8 cellular contexts compared by ENCODE assay signal in the genomic region with DNA sequence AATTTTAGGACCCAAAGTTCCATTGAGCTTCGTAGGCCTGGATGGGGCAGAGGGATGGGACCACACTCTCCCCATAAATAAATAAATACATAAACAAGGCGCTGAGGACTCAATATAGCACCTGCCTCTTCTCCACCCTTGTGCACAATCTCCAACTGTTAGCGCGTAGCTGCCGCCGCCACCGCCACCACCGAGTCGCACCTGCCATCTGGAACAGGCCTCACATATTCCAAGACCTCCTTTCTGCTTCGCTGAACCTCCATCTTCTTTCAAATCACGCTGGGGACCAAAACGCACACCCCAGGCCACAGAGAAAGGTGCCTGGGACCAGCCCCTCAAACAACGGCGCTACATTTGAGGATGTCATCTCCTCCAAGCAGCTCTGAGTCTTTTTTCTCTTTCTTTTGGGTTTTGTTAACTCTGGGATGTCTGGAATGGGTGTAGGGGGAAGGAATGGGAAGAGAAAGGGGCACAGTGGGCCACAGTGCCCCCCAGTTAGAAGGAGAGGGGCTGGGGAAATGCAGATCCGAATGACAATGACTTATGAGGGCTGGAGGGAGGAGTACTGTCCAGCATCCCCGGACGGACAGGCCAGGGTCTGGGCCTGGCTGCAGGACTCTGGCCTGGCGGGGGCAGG. TPM values are rescaled to one million over a fixed set of nuclear protein-coding genes. Genes with fewer than 3 reads are reported as not detected.
DNase-seq lines count a peak whose midpoint lies in the region; ATAC-seq and TF ChIP-seq lines count a peak whose summit lies in the region.

No MANE protein-coding gene starts in this region.

- H3K36me3 ChIP-seq in OCI-LY3 (replicated peaks; ENCODE audit: low read depth, low read length) (no peaks in the 10 kb centered on the region), duodenal mucosa (ENCODE audit: control insufficient read depth in 1 of 2, insufficient read depth in 2 of 2, low read length in 2 of 2) (no peaks in the 10 kb centered on the region), thoracic aorta (no peaks in the 10 kb centered on the region), tibial nerve (no peaks in the 10 kb centered on the region)

- TF ChIP-seq EP300 in tibial nerve (IDR thresholded peaks at IDR 0.05): no peak

- 0 out of 2 replicates have a peak, but pooled peaks have one; percentile 6 for TF ChIP-seq CTCF in OCI-LY3 (IDR thresholded peaks at IDR 0.05; ENCODE audit: low read depth, low read length)
- no peak for TF ChIP-seq CTCF in thoracic aorta (IDR thresholded peaks at IDR 0.05)
- no peak for TF ChIP-seq CTCF in tibial nerve (IDR thresholded peaks at IDR 0.05)

- H3K9me3 ChIP-seq in OCI-LY3 (ENCODE audit: insufficient read depth, low read length): no peaks in the 10 kb centered on the region
- H3K9me3 ChIP-seq in duodenal mucosa (ENCODE audit: control insufficient read depth in 1 of 2, low read length in 2 of 2): no peaks in the 10 kb centered on the region
- H3K9me3 ChIP-seq in thoracic aorta: no peaks in the 10 kb centered on the region
- H3K9me3 ChIP-seq in tibial nerve: no peaks in the 10 kb centered on the region

- peak overlapping the region; percentile 61; the same call in 1 of the 2 replicates for H2AFZ ChIP-seq in OCI-LY3 (ENCODE audit: low read depth, low read length)

- H3K4me1 ChIP-seq in OCI-LY3 (ENCODE audit: low read length): peaks cover 46% of the 10 kb centered on the region
- peaks cover 37 to 40% of the 10 kb centered on the region in 2 donors for H3K4me1 ChIP-seq in duodenal mucosa (ENCODE audit: control insufficient read depth in 1 of 2, insufficient read depth in 2 of 2, low read length in 2 of 2)
- peaks cover 5 to 8% of the 10 kb centered on the region in 2 donors for H3K4me1 ChIP-seq in thoracic aorta (ENCODE audit: control insufficient read depth in 1 of 2, low read depth in 2 of 2)
- peaks cover 0 to 44% (median 23%) of the 10 kb centered on the region in 4 donors for H3K4me1 ChIP-seq in tibial nerve

- no peaks in the 10 kb centered on the region for H3K79me2 ChIP-seq in OCI-LY3 (ENCODE audit: low read length)

- H4K20me1 ChIP-seq in OCI-LY3 (ENCODE audit: insufficient read depth, low read length): no peaks in the 10 kb centered on the region

- H3K4me3 ChIP-seq in OCI-LY3 (ENCODE audit: low read length) (peak overlapping the region; percentile 82), duodenal mucosa (ENCODE audit: low read depth in 1 of 2, low read length in 2 of 2) (peak overlapping the region; percentile 50 to 51), thoracic aorta (peak overlapping the region; percentile 67), tibial nerve (peak overlapping the region in 1 of 4 donors; percentile 46)

- H3K27me3 ChIP-seq in OCI-LY3 (ENCODE audit: low read depth, low read length) (peaks cover 6% of the 10 kb centered on the region), duodenal mucosa (ENCODE audit: control insufficient read depth in 1 of 2, insufficient read depth in 2 of 2, low read length in 2 of 2) (no peaks in the 10 kb centered on the region), thoracic aorta (replicated peaks; ENCODE audit: insufficient read depth) (no peaks in the 10 kb centered on the region), tibial nerve (peaks cover 0 to 23% of the 10 kb centered on the region in 2 donors)

- H3K27ac ChIP-seq in OCI-LY3 (ENCODE audit: low read length): no peak overlapping the region
- H3K27ac ChIP-seq in duodenal mucosa (ENCODE audit: low read depth, low read length): peak overlapping the region; percentile 63
- no peak overlapping the region for H3K27ac ChIP-seq in thoracic aorta
- peak overlapping the region in 1 of 4 donors; percentile 81 for H3K27ac ChIP-seq in tibial nerve

- ATAC-seq in Right ventricle myocardium inferior (peak; percentile 6), thoracic aorta (ENCODE audit: insufficient number of reproducible peaks, low FRiP score, low read depth) (no peak), HG02973 (IDR thresholded peaks at IDR 0.05; ENCODE audit: unreplicated experiment) (no peak)

- H3K4me2 ChIP-seq in OCI-LY3 (ENCODE audit: low read length): peak overlapping the region; percentile 83

- intact Hi-C loops in Right ventricle myocardium inferior (cut with DNase I) (no loop called here), cardiac septum (cut with DNase I) (no loop called here)

- 70 to 73% methylated on average over 18 of the region's 18 CpGs for WGBS in tibial nerve, 2 donors

- H3K9ac ChIP-seq in OCI-LY3 (ENCODE audit: low read length) (peak overlapping the region; percentile 54; the same call in 1 of the 2 replicates), duodenal mucosa (ENCODE audit: low read depth in 1 of 2, low read length in 2 of 2) (peak overlapping the region; percentile 52 to 54)

- TF ChIP-seq POLR2A in tibial nerve (IDR thresholded peaks at IDR 0.05): no peak

- DNase-seq in Right ventricle myocardium inferior (ENCODE audit: missing footprints) (no peak), cardiac septum (ENCODE audit: low spot score) (no peak), thoracic aorta (ENCODE audit: low spot score) (no peak), hepatic stellate cell (ENCODE audit: low spot score) (no peak), tibial nerve (ENCODE audit: low spot score in 2 of 2) (no peak)

RNA-seq across cellular contexts. Expression of a gene that starts 49.7 kb away (rescaled TPM):
- 4.3 TPM for total RNA-seq in Right ventricle myocardium inferior
- 10.4 TPM for total RNA-seq in cardiac septum
- 10 to 100 TPM; 17.5 to 23.7 TPM for total RNA-seq in thoracic aorta
- 10 to 100 TPM; 11.5 to 22.3 (median 19.9) TPM for total RNA-seq in tibial nerve
